In the genomic region with DNA sequence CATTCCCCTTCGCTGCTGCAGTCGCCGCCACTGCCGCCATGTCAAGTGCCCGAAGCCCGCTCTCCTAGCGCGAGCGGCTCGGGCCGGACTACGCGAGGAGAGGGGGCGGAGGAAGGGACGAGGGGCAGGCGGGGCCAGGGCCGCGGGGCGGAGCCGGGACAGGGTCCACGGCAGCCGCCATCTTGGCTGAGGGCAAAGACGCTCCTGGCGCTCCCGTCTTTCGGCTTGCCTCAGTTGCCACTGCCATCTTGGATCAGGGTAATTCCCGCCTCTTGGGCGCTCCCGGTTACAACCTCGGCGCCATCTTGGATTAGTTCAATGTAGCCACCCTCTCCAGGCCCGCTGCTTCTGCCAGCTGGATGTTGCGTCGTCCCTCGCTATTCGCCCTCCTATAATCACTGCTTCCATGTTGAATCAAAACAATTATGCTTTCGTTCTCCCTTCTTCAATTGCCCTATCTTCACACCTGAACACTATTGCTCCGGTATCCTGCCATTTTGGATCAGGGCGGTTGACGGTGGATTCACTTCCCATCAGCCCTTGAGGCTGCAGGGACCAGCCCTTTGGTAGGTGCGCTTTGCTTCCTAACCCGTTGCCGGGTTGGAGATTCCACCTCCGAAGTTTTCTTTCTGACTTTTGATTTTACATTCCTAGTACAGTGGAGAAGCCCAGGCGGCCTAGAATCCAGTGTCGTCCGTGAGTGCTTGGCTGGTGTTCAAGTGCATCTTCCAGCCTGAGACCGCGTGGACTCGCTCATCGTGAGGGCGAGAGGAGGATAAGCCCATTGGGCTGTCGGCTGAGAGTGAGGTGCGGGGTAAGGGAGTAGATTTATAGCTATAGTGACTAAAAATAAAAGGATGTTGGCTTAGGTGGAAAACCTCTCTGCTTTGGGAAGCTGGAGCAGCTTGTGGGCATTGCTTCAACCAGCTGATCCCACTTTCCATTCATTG, we compare ENCODE assay signal across 1 cellular context.
TF ChIP-seq lines count a peak whose summit lies in the region.

A gene with protein sequence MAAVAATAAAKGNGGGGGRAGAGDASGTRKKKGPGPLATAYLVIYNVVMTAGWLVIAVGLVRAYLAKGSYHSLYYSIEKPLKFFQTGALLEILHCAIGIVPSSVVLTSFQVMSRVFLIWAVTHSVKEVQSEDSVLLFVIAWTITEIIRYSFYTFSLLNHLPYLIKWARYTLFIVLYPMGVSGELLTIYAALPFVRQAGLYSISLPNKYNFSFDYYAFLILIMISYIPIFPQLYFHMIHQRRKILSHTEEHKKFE (minus strand): TSS at position 66 of the 950 bp plus-strand sequence. CDS start 26 bp downstream, at position 40.

TF ChIP-seq in WTC11, 78 proteins besides CTCF, POLR2A, EP300 and RAD21 (continued from another document and continues in another):
- TF ChIP-seq, protein P1, sequence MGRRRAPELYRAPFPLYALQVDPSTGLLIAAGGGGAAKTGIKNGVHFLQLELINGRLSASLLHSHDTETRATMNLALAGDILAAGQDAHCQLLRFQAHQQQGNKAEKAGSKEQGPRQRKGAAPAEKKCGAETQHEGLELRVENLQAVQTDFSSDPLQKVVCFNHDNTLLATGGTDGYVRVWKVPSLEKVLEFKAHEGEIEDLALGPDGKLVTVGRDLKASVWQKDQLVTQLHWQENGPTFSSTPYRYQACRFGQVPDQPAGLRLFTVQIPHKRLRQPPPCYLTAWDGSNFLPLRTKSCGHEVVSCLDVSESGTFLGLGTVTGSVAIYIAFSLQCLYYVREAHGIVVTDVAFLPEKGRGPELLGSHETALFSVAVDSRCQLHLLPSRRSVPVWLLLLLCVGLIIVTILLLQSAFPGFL (CRISPR knock-in tag; IDR thresholded peaks at IDR 0.05; ENCODE audit: borderline replicate concordance), result no peak
- TF ChIP-seq CREB1 (CRISPR knock-in tag; IDR thresholded peaks at IDR 0.05), result no peak
- TF ChIP-seq, protein P2, sequence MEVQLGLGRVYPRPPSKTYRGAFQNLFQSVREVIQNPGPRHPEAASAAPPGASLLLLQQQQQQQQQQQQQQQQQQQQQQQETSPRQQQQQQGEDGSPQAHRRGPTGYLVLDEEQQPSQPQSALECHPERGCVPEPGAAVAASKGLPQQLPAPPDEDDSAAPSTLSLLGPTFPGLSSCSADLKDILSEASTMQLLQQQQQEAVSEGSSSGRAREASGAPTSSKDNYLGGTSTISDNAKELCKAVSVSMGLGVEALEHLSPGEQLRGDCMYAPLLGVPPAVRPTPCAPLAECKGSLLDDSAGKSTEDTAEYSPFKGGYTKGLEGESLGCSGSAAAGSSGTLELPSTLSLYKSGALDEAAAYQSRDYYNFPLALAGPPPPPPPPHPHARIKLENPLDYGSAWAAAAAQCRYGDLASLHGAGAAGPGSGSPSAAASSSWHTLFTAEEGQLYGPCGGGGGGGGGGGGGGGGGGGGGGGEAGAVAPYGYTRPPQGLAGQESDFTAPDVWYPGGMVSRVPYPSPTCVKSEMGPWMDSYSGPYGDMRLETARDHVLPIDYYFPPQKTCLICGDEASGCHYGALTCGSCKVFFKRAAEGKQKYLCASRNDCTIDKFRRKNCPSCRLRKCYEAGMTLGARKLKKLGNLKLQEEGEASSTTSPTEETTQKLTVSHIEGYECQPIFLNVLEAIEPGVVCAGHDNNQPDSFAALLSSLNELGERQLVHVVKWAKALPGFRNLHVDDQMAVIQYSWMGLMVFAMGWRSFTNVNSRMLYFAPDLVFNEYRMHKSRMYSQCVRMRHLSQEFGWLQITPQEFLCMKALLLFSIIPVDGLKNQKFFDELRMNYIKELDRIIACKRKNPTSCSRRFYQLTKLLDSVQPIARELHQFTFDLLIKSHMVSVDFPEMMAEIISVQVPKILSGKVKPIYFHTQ (CRISPR knock-in tag; IDR thresholded peaks at IDR 0.05), result no peak
- no peak for TF ChIP-seq KAT7 (CRISPR knock-in tag; IDR thresholded peaks at IDR 0.05; ENCODE audit: borderline replicate concordance)
- TF ChIP-seq, protein P3, sequence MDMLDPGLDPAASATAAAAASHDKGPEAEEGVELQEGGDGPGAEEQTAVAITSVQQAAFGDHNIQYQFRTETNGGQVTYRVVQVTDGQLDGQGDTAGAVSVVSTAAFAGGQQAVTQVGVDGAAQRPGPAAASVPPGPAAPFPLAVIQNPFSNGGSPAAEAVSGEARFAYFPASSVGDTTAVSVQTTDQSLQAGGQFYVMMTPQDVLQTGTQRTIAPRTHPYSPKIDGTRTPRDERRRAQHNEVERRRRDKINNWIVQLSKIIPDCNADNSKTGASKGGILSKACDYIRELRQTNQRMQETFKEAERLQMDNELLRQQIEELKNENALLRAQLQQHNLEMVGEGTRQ (CRISPR knock-in tag; IDR thresholded peaks at IDR 0.05), result no peak
- no peak for TF ChIP-seq ZNF416 (CRISPR knock-in tag; IDR thresholded peaks at IDR 0.05)
- TF ChIP-seq PRRX2 (CRISPR knock-in tag; IDR thresholded peaks at IDR 0.05), result no peak
- TF ChIP-seq NR1H2 (CRISPR knock-in tag; IDR thresholded peaks at IDR 0.05), result no peak
- TF ChIP-seq, protein P4, sequence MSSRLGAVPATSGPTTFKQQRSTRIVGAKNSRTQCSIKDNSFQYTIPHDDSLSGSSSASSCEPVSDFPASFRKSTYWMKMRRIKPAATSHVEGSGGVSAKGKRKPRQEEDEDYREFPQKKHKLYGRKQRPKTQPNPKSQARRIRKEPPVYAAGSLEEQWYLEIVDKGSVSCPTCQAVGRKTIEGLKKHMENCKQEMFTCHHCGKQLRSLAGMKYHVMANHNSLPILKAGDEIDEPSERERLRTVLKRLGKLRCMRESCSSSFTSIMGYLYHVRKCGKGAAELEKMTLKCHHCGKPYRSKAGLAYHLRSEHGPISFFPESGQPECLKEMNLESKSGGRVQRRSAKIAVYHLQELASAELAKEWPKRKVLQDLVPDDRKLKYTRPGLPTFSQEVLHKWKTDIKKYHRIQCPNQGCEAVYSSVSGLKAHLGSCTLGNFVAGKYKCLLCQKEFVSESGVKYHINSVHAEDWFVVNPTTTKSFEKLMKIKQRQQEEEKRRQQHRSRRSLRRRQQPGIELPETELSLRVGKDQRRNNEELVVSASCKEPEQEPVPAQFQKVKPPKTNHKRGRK (CRISPR knock-in tag; IDR thresholded peaks at IDR 0.05; ENCODE audit: borderline replicate concordance), result no peak
- no peak for TF ChIP-seq NFYB (CRISPR knock-in tag; conservative IDR thresholded peaks at IDR 0.05; ENCODE audit: low read depth)
- TF ChIP-seq RELA (CRISPR knock-in tag; IDR thresholded peaks at IDR 0.05; ENCODE audit: borderline replicate concordance), result no peak
- no peak for TF ChIP-seq GTF2I (CRISPR knock-in tag; conservative IDR thresholded peaks at IDR 0.05)
- peak; percentile 83 for TF ChIP-seq SP1 (CRISPR knock-in tag; conservative IDR thresholded peaks at IDR 0.05)
- TF ChIP-seq TEAD4 (CRISPR knock-in tag; IDR thresholded peaks at IDR 0.05), result no peak
- TF ChIP-seq, protein P5, sequence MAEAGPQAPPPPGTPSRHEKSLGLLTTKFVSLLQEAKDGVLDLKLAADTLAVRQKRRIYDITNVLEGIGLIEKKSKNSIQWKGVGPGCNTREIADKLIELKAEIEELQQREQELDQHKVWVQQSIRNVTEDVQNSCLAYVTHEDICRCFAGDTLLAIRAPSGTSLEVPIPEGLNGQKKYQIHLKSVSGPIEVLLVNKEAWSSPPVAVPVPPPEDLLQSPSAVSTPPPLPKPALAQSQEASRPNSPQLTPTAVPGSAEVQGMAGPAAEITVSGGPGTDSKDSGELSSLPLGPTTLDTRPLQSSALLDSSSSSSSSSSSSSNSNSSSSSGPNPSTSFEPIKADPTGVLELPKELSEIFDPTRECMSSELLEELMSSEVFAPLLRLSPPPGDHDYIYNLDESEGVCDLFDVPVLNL (CRISPR knock-in tag; IDR thresholded peaks at IDR 0.05; ENCODE audit: borderline replicate concordance, low read depth), result no peak
- no peak for TF ChIP-seq CBFB (CRISPR knock-in tag; IDR thresholded peaks at IDR 0.05; ENCODE audit: low read depth)
- TF ChIP-seq, protein P6, sequence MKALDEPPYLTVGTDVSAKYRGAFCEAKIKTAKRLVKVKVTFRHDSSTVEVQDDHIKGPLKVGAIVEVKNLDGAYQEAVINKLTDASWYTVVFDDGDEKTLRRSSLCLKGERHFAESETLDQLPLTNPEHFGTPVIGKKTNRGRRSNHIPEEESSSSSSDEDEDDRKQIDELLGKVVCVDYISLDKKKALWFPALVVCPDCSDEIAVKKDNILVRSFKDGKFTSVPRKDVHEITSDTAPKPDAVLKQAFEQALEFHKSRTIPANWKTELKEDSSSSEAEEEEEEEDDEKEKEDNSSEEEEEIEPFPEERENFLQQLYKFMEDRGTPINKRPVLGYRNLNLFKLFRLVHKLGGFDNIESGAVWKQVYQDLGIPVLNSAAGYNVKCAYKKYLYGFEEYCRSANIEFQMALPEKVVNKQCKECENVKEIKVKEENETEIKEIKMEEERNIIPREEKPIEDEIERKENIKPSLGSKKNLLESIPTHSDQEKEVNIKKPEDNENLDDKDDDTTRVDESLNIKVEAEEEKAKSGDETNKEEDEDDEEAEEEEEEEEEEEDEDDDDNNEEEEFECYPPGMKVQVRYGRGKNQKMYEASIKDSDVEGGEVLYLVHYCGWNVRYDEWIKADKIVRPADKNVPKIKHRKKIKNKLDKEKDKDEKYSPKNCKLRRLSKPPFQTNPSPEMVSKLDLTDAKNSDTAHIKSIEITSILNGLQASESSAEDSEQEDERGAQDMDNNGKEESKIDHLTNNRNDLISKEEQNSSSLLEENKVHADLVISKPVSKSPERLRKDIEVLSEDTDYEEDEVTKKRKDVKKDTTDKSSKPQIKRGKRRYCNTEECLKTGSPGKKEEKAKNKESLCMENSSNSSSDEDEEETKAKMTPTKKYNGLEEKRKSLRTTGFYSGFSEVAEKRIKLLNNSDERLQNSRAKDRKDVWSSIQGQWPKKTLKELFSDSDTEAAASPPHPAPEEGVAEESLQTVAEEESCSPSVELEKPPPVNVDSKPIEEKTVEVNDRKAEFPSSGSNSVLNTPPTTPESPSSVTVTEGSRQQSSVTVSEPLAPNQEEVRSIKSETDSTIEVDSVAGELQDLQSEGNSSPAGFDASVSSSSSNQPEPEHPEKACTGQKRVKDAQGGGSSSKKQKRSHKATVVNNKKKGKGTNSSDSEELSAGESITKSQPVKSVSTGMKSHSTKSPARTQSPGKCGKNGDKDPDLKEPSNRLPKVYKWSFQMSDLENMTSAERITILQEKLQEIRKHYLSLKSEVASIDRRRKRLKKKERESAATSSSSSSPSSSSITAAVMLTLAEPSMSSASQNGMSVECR (CRISPR knock-in tag; IDR thresholded peaks at IDR 0.05; ENCODE audit: borderline replicate concordance), result no peak
- TF ChIP-seq, protein P7, sequence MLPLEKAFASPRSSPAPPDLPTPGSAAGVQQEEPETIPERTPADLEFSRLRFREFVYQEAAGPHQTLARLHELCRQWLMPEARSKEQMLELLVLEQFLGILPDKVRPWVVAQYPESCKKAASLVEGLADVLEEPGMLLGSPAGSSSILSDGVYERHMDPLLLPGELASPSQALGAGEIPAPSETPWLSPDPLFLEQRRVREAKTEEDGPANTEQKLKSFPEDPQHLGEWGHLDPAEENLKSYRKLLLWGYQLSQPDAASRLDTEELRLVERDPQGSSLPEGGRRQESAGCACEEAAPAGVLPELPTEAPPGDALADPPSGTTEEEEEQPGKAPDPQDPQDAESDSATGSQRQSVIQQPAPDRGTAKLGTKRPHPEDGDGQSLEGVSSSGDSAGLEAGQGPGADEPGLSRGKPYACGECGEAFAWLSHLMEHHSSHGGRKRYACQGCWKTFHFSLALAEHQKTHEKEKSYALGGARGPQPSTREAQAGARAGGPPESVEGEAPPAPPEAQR (CRISPR knock-in tag; IDR thresholded peaks at IDR 0.05), result no peak
- TF ChIP-seq, protein P8, sequence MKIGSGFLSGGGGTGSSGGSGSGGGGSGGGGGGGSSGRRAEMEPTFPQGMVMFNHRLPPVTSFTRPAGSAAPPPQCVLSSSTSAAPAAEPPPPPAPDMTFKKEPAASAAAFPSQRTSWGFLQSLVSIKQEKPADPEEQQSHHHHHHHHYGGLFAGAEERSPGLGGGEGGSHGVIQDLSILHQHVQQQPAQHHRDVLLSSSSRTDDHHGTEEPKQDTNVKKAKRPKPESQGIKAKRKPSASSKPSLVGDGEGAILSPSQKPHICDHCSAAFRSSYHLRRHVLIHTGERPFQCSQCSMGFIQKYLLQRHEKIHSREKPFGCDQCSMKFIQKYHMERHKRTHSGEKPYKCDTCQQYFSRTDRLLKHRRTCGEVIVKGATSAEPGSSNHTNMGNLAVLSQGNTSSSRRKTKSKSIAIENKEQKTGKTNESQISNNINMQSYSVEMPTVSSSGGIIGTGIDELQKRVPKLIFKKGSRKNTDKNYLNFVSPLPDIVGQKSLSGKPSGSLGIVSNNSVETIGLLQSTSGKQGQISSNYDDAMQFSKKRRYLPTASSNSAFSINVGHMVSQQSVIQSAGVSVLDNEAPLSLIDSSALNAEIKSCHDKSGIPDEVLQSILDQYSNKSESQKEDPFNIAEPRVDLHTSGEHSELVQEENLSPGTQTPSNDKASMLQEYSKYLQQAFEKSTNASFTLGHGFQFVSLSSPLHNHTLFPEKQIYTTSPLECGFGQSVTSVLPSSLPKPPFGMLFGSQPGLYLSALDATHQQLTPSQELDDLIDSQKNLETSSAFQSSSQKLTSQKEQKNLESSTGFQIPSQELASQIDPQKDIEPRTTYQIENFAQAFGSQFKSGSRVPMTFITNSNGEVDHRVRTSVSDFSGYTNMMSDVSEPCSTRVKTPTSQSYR (CRISPR knock-in tag; IDR thresholded peaks at IDR 0.05), result no peak
- TF ChIP-seq OVOL2 (CRISPR knock-in tag; IDR thresholded peaks at IDR 0.05; ENCODE audit: borderline replicate concordance), result no peak
- TF ChIP-seq, protein P9, sequence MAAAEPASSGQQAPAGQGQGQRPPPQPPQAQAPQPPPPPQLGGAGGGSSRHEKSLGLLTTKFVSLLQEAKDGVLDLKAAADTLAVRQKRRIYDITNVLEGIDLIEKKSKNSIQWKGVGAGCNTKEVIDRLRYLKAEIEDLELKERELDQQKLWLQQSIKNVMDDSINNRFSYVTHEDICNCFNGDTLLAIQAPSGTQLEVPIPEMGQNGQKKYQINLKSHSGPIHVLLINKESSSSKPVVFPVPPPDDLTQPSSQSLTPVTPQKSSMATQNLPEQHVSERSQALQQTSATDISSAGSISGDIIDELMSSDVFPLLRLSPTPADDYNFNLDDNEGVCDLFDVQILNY (CRISPR knock-in tag; IDR thresholded peaks at IDR 0.05), result peak; percentile 74; the same call in 1 of the 2 replicates
- TF ChIP-seq MYBL2 (CRISPR knock-in tag; IDR thresholded peaks at IDR 0.05), result 0 out of 2 replicates have a peak, but pooled peaks have one; percentile 27
- TF ChIP-seq, protein P10, sequence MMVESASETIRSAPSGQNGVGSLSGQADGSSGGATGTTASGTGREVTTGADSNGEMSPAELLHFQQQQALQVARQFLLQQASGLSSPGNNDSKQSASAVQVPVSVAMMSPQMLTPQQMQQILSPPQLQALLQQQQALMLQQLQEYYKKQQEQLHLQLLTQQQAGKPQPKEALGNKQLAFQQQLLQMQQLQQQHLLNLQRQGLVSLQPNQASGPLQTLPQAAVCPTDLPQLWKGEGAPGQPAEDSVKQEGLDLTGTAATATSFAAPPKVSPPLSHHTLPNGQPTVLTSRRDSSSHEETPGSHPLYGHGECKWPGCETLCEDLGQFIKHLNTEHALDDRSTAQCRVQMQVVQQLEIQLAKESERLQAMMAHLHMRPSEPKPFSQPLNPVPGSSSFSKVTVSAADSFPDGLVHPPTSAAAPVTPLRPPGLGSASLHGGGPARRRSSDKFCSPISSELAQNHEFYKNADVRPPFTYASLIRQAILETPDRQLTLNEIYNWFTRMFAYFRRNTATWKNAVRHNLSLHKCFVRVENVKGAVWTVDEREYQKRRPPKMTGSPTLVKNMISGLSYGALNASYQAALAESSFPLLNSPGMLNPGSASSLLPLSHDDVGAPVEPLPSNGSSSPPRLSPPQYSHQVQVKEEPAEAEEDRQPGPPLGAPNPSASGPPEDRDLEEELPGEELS (CRISPR knock-in tag; IDR thresholded peaks at IDR 0.05), result no peak
